ENCODE assay signal across 8 cellular contexts in the genomic region with DNA sequence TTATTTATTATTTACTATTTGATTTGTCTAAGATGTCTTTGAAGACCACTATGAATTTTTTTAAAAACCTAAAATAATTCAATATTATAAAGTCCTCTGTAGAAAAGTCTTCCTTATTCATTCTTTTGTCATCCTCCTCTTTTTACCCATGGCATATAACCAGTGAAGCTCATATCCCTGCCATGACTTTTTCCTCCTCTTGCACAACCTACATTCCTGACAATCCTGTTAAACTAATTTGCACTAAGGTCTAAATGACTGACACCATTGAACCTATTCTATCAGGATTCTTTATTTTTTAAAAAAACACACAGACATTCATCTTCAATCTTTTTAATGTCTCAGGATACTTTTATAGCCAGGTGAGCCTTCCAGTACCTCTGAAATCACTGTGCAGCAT.
"Had no signal": no experiment of that assay in that cellular context is flagged by ENCODE, and none has a peak within 500 bp of the region (broad histone marks: within the 10 kb centered on the region; RNA-seq: fewer than 3 reads in every experiment).

No MANE protein-coding gene starts in this region.

- DNase-seq: activated CD4-positive, alpha-beta memory T cell treated with anti-CD3 and anti-CD28 coated beads, Interleukin-2, amount 10 ng/mL, durations not matched to agents 7 days and 5 days; activated T-cell treated with anti-CD3 and anti-CD28 coated beads, Interleukin-2, amount 50 U/mL, for 72 hours; effector memory CD8-positive, alpha-beta T cell; stimulated activated CD4-positive, alpha-beta T cell treated with anti-CD3 and anti-CD28 coated beads, Interleukin-2, amount 100 ng/mL, for 48 hours; stimulated activated naive CD4-positive, alpha-beta T cell treated with Interleukin-2 at 50 U/mL for 16 hours had no signal

- H3K9me3 ChIP-seq: ascending aorta had no signal

- H3K27ac ChIP-seq: ascending aorta, cardiac muscle cell had no signal

- H3K27me3 ChIP-seq: ascending aorta, cardiac muscle cell had no signal

- H3K36me3 ChIP-seq: ascending aorta had no signal

- H3K4me3 ChIP-seq: ascending aorta, cardiac muscle cell had no signal

- ATAC-seq: activated T-cell treated with anti-CD3 and anti-CD28 coated beads, Interleukin-2, amount 50 U/mL, for 72 hours; effector memory CD8-positive, alpha-beta T cell; left lobe of liver had no signal
